2 cellular contexts compared by ENCODE assay signal in genomic region chr1:116493036-116493435, GRCh38.
TF ChIP-seq lines count a peak whose summit lies in the region.

No MANE protein-coding gene starts in this region.

TF ChIP-seq in GM23338, 12 proteins besides CTCF, POLR2A, EP300 and RAD21 (continued from another document):
- TF ChIP-seq, protein P1, sequence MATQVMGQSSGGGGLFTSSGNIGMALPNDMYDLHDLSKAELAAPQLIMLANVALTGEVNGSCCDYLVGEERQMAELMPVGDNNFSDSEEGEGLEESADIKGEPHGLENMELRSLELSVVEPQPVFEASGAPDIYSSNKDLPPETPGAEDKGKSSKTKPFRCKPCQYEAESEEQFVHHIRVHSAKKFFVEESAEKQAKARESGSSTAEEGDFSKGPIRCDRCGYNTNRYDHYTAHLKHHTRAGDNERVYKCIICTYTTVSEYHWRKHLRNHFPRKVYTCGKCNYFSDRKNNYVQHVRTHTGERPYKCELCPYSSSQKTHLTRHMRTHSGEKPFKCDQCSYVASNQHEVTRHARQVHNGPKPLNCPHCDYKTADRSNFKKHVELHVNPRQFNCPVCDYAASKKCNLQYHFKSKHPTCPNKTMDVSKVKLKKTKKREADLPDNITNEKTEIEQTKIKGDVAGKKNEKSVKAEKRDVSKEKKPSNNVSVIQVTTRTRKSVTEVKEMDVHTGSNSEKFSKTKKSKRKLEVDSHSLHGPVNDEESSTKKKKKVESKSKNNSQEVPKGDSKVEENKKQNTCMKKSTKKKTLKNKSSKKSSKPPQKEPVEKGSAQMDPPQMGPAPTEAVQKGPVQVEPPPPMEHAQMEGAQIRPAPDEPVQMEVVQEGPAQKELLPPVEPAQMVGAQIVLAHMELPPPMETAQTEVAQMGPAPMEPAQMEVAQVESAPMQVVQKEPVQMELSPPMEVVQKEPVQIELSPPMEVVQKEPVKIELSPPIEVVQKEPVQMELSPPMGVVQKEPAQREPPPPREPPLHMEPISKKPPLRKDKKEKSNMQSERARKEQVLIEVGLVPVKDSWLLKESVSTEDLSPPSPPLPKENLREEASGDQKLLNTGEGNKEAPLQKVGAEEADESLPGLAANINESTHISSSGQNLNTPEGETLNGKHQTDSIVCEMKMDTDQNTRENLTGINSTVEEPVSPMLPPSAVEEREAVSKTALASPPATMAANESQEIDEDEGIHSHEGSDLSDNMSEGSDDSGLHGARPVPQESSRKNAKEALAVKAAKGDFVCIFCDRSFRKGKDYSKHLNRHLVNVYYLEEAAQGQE (IDR thresholded peaks at IDR 0.05; ENCODE audit: unreplicated experiment): no peak
TF ChIP-seq in GM23338: peak in this region for 0.

TF ChIP-seq in neural cell, 6 proteins besides CTCF, POLR2A, EP300 and RAD21 (continued from another document):
- TF ChIP-seq TAF1 (IDR thresholded peaks at IDR 0.05; ENCODE audit: low read depth) (no peak), MXI1 (conservative IDR thresholded peaks at IDR 0.05; ENCODE audit: poor library complexity, severe bottlenecking) (no peak)
